ENCODE assay signal across 8 cellular contexts in genomic region chr17:1720856-1721386, GRCh38. TPM values are rescaled to one million over a fixed set of nuclear protein-coding genes. Genes with fewer than 3 reads are reported as not detected.
DNase-seq lines count a peak whose midpoint lies in the region; ATAC-seq and TF ChIP-seq lines count a peak whose summit lies in the region.

No MANE protein-coding gene starts in this region.

- no peak overlapping the region for H4K5ac ChIP-seq in H9 (ENCODE audit: insufficient read length, low read depth, low read length)

- H2AFZ ChIP-seq in H9 (ENCODE audit: low read length): no peak overlapping the region

- H2BK12ac ChIP-seq in H9 (ENCODE audit: insufficient read length, low read depth, low read length): no peak overlapping the region

- H3K4me2 ChIP-seq in H9 (ENCODE audit: insufficient read depth, insufficient read length, low read length): no peak overlapping the region

- intact Hi-C loops in left ventricle myocardium superior (cut with micrococcal nuclease): no loop called here

- H3K36me3 ChIP-seq in RWPE2 (ENCODE audit: low read depth) (no peaks in the 10 kb centered on the region), skeletal muscle tissue (ENCODE audit: control insufficient read depth in 3 of 3, insufficient read depth in 3 of 3, low read length in 3 of 3) (peaks cover 0 to 1% (median 0%) of the 10 kb centered on the region in 3 donors)

- H3K27ac Mint-ChIP-seq in H9: no peak overlapping the region

- H4K91ac ChIP-seq in H9 (ENCODE audit: insufficient read length, low read depth, low read length): no peak overlapping the region

- ATAC-seq in RWPE2 (ENCODE audit: low read depth): no peak
- ATAC-seq in left ventricle myocardium superior: no peak
- no peak for ATAC-seq in GM19455 (IDR thresholded peaks at IDR 0.05; ENCODE audit: unreplicated experiment)
- no peak for ATAC-seq in HG03432 (IDR thresholded peaks at IDR 0.05; ENCODE audit: unreplicated experiment)

- H2BK20ac ChIP-seq in H9 (ENCODE audit: low read depth, low read length, poor library complexity, severe bottlenecking): no peak overlapping the region

- no peak overlapping the region for H2AK5ac ChIP-seq in H9 (ENCODE audit: insufficient read length, low read length)

- H3K4me3 Mint-ChIP-seq in H9: no peak overlapping the region

- no peak overlapping the region for H3K4me3 ChIP-seq in RWPE2 (ENCODE audit: severe bottlenecking)
- peak overlapping the region in 1 of 3 donors; percentile 41 for H3K4me3 ChIP-seq in skeletal muscle tissue (ENCODE audit: low read length in 3 of 3)

- peaks cover 0 to 2% (median 0%) of the 10 kb centered on the region in 3 experiments; a peak in 2 of 7 replicates for H3K36me3 Mint-ChIP-seq in H9 (ENCODE audit: insufficient read depth in 1 of 3, low read depth in 3 of 3)

- no peak overlapping the region for H4K8ac ChIP-seq in H9 (replicated peaks; ENCODE audit: insufficient read length, low read depth, low read length)

- peaks cover 6 to 17% of the 10 kb centered on the region in 2 experiments for H3K4me1 Mint-ChIP-seq in H9

- TF ChIP-seq CTCF in C4-2B (conservative IDR thresholded peaks at IDR 0.05) (peak; percentile 99), H9 (conservative IDR thresholded peaks at IDR 0.05) (peak; percentile 97), RWPE2 (IDR thresholded peaks at IDR 0.05; ENCODE audit: poor library complexity, severe bottlenecking) (peak; percentile 97)

- H3K4ac ChIP-seq in H9 (ENCODE audit: low read depth, low read length): no peak overlapping the region

- no peaks in the 10 kb centered on the region; the same call in 1 of the 2 replicates for H3K4me1 ChIP-seq in H9 (ENCODE audit: insufficient read depth, low read length)
- peaks cover 2% of the 10 kb centered on the region for H3K4me1 ChIP-seq in RWPE2 (ENCODE audit: insufficient read depth, poor library complexity, severe bottlenecking)
- peaks cover 40 to 54% (median 44%) of the 10 kb centered on the region in 3 donors for H3K4me1 ChIP-seq in skeletal muscle tissue (ENCODE audit: control insufficient read depth in 3 of 3, insufficient read depth in 3 of 3, low read length in 3 of 3)

- no peak overlapping the region for H3K27ac ChIP-seq in C4-2B
- H3K27ac ChIP-seq in H9 (ENCODE audit: insufficient read length, low read depth, low read length): no peak overlapping the region
- peak overlapping the region; percentile 58 for H3K27ac ChIP-seq in RWPE2 (ENCODE audit: poor library complexity, severe bottlenecking)
- H3K27ac ChIP-seq in skeletal muscle tissue (ENCODE audit: low read depth, low read length): peak overlapping the region; percentile 85

- no peak overlapping the region for H2BK5ac ChIP-seq in H9 (ENCODE audit: insufficient read length, low read length)

- no peak overlapping the region for H2BK15ac ChIP-seq in H9 (ENCODE audit: low read depth, low read length)

- no peak overlapping the region for H3K56ac ChIP-seq in H9 (ENCODE audit: insufficient read length, low read depth, low read length)

- no peak overlapping the region for H3K18ac ChIP-seq in H9 (ENCODE audit: insufficient read length, low read depth, low read length)

- H3K23ac ChIP-seq in H9 (ENCODE audit: insufficient read length, low read depth, low read length): no peak overlapping the region

- H3K27me3 ChIP-seq in H9 (ENCODE audit: insufficient read depth, low read length) (no peaks in the 10 kb centered on the region), RWPE2 (ENCODE audit: insufficient read depth, poor library complexity, severe bottlenecking) (no peaks in the 10 kb centered on the region), skeletal muscle tissue (ENCODE audit: control insufficient read depth in 3 of 3, insufficient read depth in 3 of 3, low read length in 3 of 3) (no peaks in the 10 kb centered on the region)

- WGBS in H9 (ENCODE audit: extremely low coverage, insufficient read length, low lambda C conversion rate): no CpG with 5 or more reads among the region's 11 CpGs

- H3K79me1 ChIP-seq in H9 (ENCODE audit: insufficient read depth, low read depth, low read length, poor library complexity, severe bottlenecking): no peaks in the 10 kb centered on the region

- H3K9me3 ChIP-seq in H9 (ENCODE audit: control insufficient read depth, low read depth, low read length): no peaks in the 10 kb centered on the region
- no peaks in the 10 kb centered on the region for H3K9me3 ChIP-seq in RWPE2 (ENCODE audit: severe bottlenecking)
- H3K9me3 ChIP-seq in skeletal muscle tissue (ENCODE audit: control insufficient read depth in 3 of 3, low read length in 3 of 3): no peaks in the 10 kb centered on the region

- peaks cover 2% of the 10 kb centered on the region; the same call in 1 of the 2 replicates for H3K27me3 Mint-ChIP-seq in H9 (ENCODE audit: low read depth)

- no peak overlapping the region for H2BK120ac ChIP-seq in H9 (ENCODE audit: low read depth, low read length, poor library complexity, severe bottlenecking)

- no peaks in the 10 kb centered on the region for H3K79me2 ChIP-seq in H9 (ENCODE audit: insufficient read depth, low read length)

- no peaks in the 10 kb centered on the region for H3K9me3 Mint-ChIP-seq in H9

- H3K9ac ChIP-seq in H9 (ENCODE audit: extremely low read depth, insufficient read length, low read length) (no peak overlapping the region), skeletal muscle tissue (ENCODE audit: low read depth in 1 of 3, low read length in 3 of 3) (peak overlapping the region; percentile 62 to 75 (median 68))

- DNase-seq in H9 (peak; percentile 83), RWPE2 (ENCODE audit: low spot score) (peak; percentile 57), left ventricle myocardium superior (peak; percentile 68)
- peak; percentile 67 for DNase-seq in activated naive CD4-positive, alpha-beta T cell treated with anti-CD3 and anti-CD28 coated beads, Interleukin-2, amount 50 U/mL, for 16 hours

- H3T11ph ChIP-seq in H9 (ENCODE audit: low read length): no peak overlapping the region

- no peak overlapping the region for H3K14ac ChIP-seq in H9 (ENCODE audit: insufficient read depth, low read length)

- H4K20me1 ChIP-seq in H9 (ENCODE audit: control insufficient read depth, insufficient read depth, insufficient read length): no peaks in the 10 kb centered on the region

- peaks cover 11% of the 10 kb centered on the region for H3K23me2 ChIP-seq in H9 (ENCODE audit: insufficient read length, low read depth, low read length, poor library complexity, severe bottlenecking)

RNA-seq across cellular contexts. Expression of gene WDR81, which starts 3.6 kb away (rescaled TPM):
- 20.2 and 22.5 TPM in 2 replicates for total RNA-seq in H9 (2021)
- total RNA-seq in left ventricle myocardium superior: 7.6 TPM
- total RNA-seq in skeletal muscle tissue: 10.4 TPM

RNA-seq across cellular contexts. Expression of gene TLCD2, which starts 10.7 kb away (rescaled TPM):
- total RNA-seq in H9 (2021) (1.3 and 1.5 TPM in 2 replicates), left ventricle myocardium superior (1.7 TPM), skeletal muscle tissue (2.1 TPM)

RNA-seq across cellular contexts. Expression of gene SERPINF2, which starts 21.8 kb away (rescaled TPM):
- total RNA-seq in H9 (2021): 0.50 and 0.68 TPM in 2 replicates
- total RNA-seq in left ventricle myocardium superior: 1.4 TPM
- total RNA-seq in skeletal muscle tissue: not detected

RNA-seq across cellular contexts. Expression of gene PRPF8, which starts 36.3 kb away (rescaled TPM):
- total RNA-seq in H9 (2021) (402 and 408 TPM in 2 replicates), left ventricle myocardium superior (135 TPM), skeletal muscle tissue (96.0 TPM)

RNA-seq across cellular contexts. Expression of gene SERPINF1, which starts 40.9 kb away (rescaled TPM):
- total RNA-seq in H9 (2021) (19.6 and 22.5 TPM in 2 replicates), left ventricle myocardium superior (146 TPM), skeletal muscle tissue (328 TPM)

Comparison
In these comparisons a context has a peak if more than half of its experiments do, and no peak if none do; other contexts are left out.
1. H3K27ac ChIP-seq: peak in RWPE2 (single experiment) and skeletal muscle tissue (single experiment); none in C4-2B (single experiment) and H9 (single experiment).
2. Peak in every context shown above with its lines, with median percentiles within 50 percentile points of each other: CTCF ChIP-seq and DNase-seq.